25 cellular contexts compared by ENCODE assay signal in the genomic region with DNA sequence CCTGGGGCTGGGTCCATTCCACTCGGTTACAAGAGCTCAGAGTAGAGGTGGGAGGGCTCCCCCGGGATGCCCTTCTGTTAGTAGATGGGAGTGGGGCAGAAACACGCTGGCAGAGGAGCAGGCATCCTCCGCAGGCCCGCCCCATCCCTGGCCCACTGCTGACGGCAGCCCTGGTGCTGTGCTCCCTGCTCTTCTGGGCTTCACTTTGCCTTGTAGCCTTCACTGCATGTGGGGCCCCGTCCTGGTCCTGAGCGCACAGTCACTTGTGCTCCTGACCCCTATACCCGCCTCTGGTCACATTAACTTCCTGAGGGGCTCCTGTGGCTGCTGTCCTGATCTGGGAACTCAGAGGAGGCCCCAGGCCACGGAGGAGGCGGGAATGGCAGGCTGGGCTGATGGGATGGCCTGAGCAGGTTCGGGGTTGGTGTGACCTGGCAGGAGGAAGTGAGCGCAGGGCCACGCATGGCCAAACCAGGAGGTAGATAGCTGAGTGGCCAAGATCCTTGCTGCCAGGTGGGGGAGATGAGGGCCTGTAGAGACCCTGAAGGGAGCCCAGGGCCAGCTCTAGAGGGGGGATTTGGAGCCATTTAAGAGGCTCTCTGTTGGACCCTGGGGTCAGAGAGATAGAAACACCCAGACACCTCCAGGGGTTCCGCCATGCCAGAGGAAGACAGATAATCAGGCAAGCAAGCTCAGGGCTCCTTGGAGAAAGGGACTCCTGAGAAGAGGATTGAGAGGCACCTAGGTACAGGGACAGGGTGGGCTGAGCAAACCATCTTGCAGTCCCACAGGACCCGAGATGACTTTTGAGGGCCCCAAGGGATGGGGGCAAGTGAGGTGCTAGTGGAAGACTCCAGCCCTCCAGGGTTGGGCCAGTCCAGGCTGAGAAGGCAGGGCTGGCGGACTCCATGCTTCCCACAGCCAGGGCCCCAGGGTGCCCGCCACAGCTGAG.
"Had no signal": no experiment of that assay in that cellular context is flagged by ENCODE, and none has a peak within 500 bp of the region (broad histone marks: within the 10 kb centered on the region; RNA-seq: fewer than 3 reads in every experiment).

No MANE protein-coding gene starts in this region.

- H3K27ac ChIP-seq: coronary artery, esophagus muscularis mucosa, foreskin keratinocyte, gastroesophageal sphincter, heart right ventricle, neutrophil, parathyroid adenoma, right lobe of liver, testis, tibial artery had no signal

- H3K4me3 Mint-ChIP-seq: central memory CD8-positive, alpha-beta T cell; naive thymus-derived CD4-positive, alpha-beta T cell; stimulated activated memory B cell treated with anti-CD40 and anti-IgM and Interleukin-4, amounts not matched to agents 10 μg/mL and 1 μg/mL and 100 μg/mL, for 72 hours; type B pancreatic cell had no signal

- DNase-seq: dermis blood vessel endothelial cell; effector memory CD4-positive, alpha-beta T cell; foreskin keratinocyte; heart right ventricle; hippocampal formation; kidney glomerular epithelial cell; left colon; mesenchymal stem cell; midbrain; naive thymus-derived CD4-positive, alpha-beta T cell; right lobe of liver; stimulated activated CD4-positive, alpha-beta T cell treated with anti-CD3 and anti-CD28 coated beads, Interleukin-4, amount 100 ng/mL, for 4 hours; stimulated activated naive CD8-positive, alpha-beta T cell treated with anti-CD3 and anti-CD28 coated beads, Interleukin-15, Interleukin-2, amounts not matched to agents 100 U/mL and 50 U/mL, for 24 hours; substantia nigra; testis had no signal

- H3K9ac ChIP-seq: parathyroid adenoma had no signal

- H3K27me3 ChIP-seq: right lobe of liver, testis had no signal

- H3K79me2 ChIP-seq: parathyroid adenoma had no signal

- H3K9me3 ChIP-seq: neutrophil, right lobe of liver, testis, tibial artery had no signal

- H3K27ac Mint-ChIP-seq: naive thymus-derived CD4-positive, alpha-beta T cell; progenitor cell of endocrine pancreas; stimulated activated memory B cell treated with anti-CD40 and anti-IgM and Interleukin-4, amounts not matched to agents 10 μg/mL and 1 μg/mL and 100 μg/mL, for 72 hours; type B pancreatic cell had no signal

- H3K4me1 Mint-ChIP-seq: central memory CD8-positive, alpha-beta T cell; naive thymus-derived CD4-positive, alpha-beta T cell; stimulated activated memory B cell treated with anti-CD40 and anti-IgM and Interleukin-4, amounts not matched to agents 10 μg/mL and 1 μg/mL and 100 μg/mL, for 72 hours had no signal

- H3K4me3 ChIP-seq: coronary artery, esophagus muscularis mucosa, gastroesophageal sphincter, heart right ventricle, right lobe of liver, testis, tibial artery had no signal

- ATAC-seq: foreskin keratinocyte; gastroesophageal sphincter; heart right ventricle; left colon; naive thymus-derived CD4-positive, alpha-beta T cell; right lobe of liver; stimulated activated memory B cell treated with anti-CD40 and anti-IgM and Interleukin-4, amounts not matched to agents 10 μg/mL and 1 μg/mL and 100 μg/mL, for 72 hours; stimulated activated naive CD8-positive, alpha-beta T cell treated with anti-CD3 and anti-CD28 coated beads, Interleukin-15, Interleukin-2, amounts not matched to agents 100 U/mL and 50 U/mL, for 24 hours had no signal

- H3K36me3 Mint-ChIP-seq: naive thymus-derived CD4-positive, alpha-beta T cell; stimulated activated memory B cell treated with anti-CD40 and anti-IgM and Interleukin-4, amounts not matched to agents 10 μg/mL and 1 μg/mL and 100 μg/mL, for 72 hours; type B pancreatic cell had no signal

- H3K9me3 Mint-ChIP-seq: central memory CD8-positive, alpha-beta T cell; naive thymus-derived CD4-positive, alpha-beta T cell; type B pancreatic cell had no signal

- H3K4me1 ChIP-seq: esophagus muscularis mucosa, foreskin keratinocyte, gastroesophageal sphincter, heart right ventricle, right lobe of liver, testis, tibial artery had no signal

- H3K36me3 ChIP-seq: esophagus muscularis mucosa, gastroesophageal sphincter, heart right ventricle, neutrophil, right lobe of liver, tibial artery had no signal
